Comparison of ENCODE assay signal across 7 cellular contexts in the genomic region with DNA sequence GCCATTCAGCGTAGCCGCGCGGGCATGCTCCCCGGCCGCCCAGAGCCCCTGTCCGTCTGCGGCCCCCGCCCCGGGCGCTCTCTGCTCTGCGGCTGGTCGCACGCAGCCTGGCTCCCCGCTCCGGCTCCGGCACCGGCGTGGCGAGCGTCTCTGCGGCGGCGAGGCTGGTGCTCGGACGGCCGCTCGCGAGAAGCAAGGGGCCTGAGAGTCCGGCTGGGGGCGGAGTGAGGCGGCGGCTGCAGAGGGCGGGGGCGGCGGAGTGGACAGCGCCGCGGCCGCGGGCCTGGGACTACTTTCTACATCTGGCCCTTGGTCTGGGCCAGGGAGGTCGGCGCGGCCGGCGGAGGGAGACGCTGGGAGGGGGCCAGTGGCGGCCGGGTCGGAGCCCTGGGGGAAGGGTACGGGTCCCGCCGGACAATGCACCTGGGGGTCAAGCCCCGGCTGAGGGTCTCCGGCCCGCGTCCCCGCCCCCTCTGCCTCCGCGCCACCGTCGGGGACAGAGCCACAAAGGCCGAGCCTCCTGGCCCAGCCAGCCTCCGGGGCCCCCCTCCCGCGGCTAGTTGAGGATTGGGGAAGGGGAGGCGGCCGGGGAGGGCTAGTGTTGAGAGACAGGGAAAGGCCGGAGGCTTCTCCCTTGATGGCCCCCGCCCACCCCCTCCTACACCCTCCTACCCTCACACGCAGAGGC. TPM values are rescaled to one million over a fixed set of nuclear protein-coding genes. Genes with fewer than 3 reads are reported as not detected.
DNase-seq lines count a peak whose midpoint lies in the region; ATAC-seq and TF ChIP-seq lines count a peak whose summit lies in the region.

TSS of gene PRTG (minus strand) at position 226 of the 688 bp plus-strand sequence. CDS start at position 5, 221 bp downstream.

- TF ChIP-seq CTCF in GM10248 (IDR thresholded peaks at IDR 0.05; ENCODE audit: control extremely low read depth, extremely low read depth, low read depth, missing control alignments) (no peak), right atrium auricular region (IDR thresholded peaks at IDR 0.05) (peak in 1 of 2 donors; percentile 11), progenitor cell of endocrine pancreas (IDR thresholded peaks at IDR 0.05; ENCODE audit: unreplicated experiment) (no peak)

- ATAC-seq in GM18907 (IDR thresholded peaks at IDR 0.05; ENCODE audit: unreplicated experiment): no peak

- H3K27ac Mint-ChIP-seq in progenitor cell of endocrine pancreas: peak within 1 kb of the TSS; percentile 99

- H3K27me3 ChIP-seq in right atrium auricular region: no peaks in the 10 kb centered on the region

- CTCF ChIA-PET in GM10248 (lab: Yijun Ruan, JAX): interaction anchor here (1.5 kb wide), 1 partner anchor 11 kb away, joined by 3 read pairs; no protein-coding TSS in a partner anchor

- H3K36me3 Mint-ChIP-seq in progenitor cell of endocrine pancreas (ENCODE audit: insufficient read depth): no peaks in the 10 kb centered on the region

- H3K4me1 Mint-ChIP-seq in progenitor cell of endocrine pancreas (ENCODE audit: low read depth): peaks cover 23% of the 10 kb centered on the region

- DNase-seq in GM10248 (ENCODE audit: extremely low spot score) (peak; percentile 38), LHCN-M2 (ENCODE audit: low read depth) (peak; percentile 82), amniotic stem cell (lab: John Stamatoyannopoulos, UW) (peak; percentile 29), right atrium auricular region (ENCODE audit: low spot score) (peak; percentile 66), progenitor cell of endocrine pancreas (ENCODE audit: low spot score, unreplicated experiment) (peak; percentile 88), NCI-H2107 treated with DMSO at 0.1 percent for 48 hours (lab: John Stamatoyannopoulos, UW; ENCODE audit: unreplicated experiment) (no peak)

- no peaks in the 10 kb centered on the region for H3K27me3 Mint-ChIP-seq in progenitor cell of endocrine pancreas

- H3K36me3 ChIP-seq in right atrium auricular region: no peaks in the 10 kb centered on the region

- H3K27ac ChIP-seq in right atrium auricular region: peak within 1 kb of the TSS; percentile 37 to 70

- peak within 1 kb of the TSS; percentile 57 to 79 for H3K4me3 ChIP-seq in right atrium auricular region

- no peaks in the 10 kb centered on the region for H3K4me1 ChIP-seq in right atrium auricular region

- H3K9me3 ChIP-seq in right atrium auricular region: no peaks in the 10 kb centered on the region

- peak within 1 kb of the TSS; percentile 87 for H3K4me3 Mint-ChIP-seq in progenitor cell of endocrine pancreas (ENCODE audit: low read depth)

- H3K9me3 Mint-ChIP-seq in progenitor cell of endocrine pancreas (ENCODE audit: low read depth): no peaks in the 10 kb centered on the region

- POLR2A ChIA-PET in GM10248 (lab: Yijun Ruan, JAX): no interaction called here

RNA-seq across cellular contexts. Expression of gene PRTG, which starts in this region (rescaled TPM):
- total RNA-seq in LHCN-M2 (2014; rRNA removed) (2.6 and 4.7 TPM in 2 replicates), right atrium auricular region (1 to 10 TPM in 1 of 2 donors, under 1 TPM in 1; 0.44 to 3.3 TPM), progenitor cell of endocrine pancreas (87.4 and 97.9 TPM in 2 replicates)
- polyA plus RNA-seq in LHCN-M2 (2012): 0.97 TPM

Comparison
In these comparisons a context has a peak if more than half of its experiments do, and no peak if none do; other contexts are left out.
1. RNA of gene PRTG (total RNA-seq): 87.4 to 97.9 TPM in progenitor cell of endocrine pancreas; 2.6 to 4.7 TPM in LHCN-M2 and 0.44 to 3.3 TPM in right atrium auricular region; every median in the first group is over 10 times any median in the second.